10 cellular contexts compared by ENCODE assay signal in genomic region chr3:150739877-150740645, GRCh38. TPM values are rescaled to one million over a fixed set of nuclear protein-coding genes. Genes with fewer than 3 reads are reported as not detected.
A peak's percentile ranks its signal among the peaks of the same experiment; 100 is the strongest.
DNase-seq lines count a peak whose midpoint lies in the region; ATAC-seq and TF ChIP-seq lines count a peak whose summit lies in the region.
"Had no signal": no experiment of that assay in that cellular context is flagged by ENCODE, and none has a peak within 500 bp of the region (broad histone marks: within the 10 kb centered on the region; RNA-seq: fewer than 3 reads in every experiment).

No MANE protein-coding gene starts in this region.

- intact Hi-C loops in activated CD8-positive, alpha-beta T cell treated with anti-CD3 and anti-CD28 coated beads for 36 hours (cut with micrococcal nuclease) = loop anchor here (1.0 to 2.0 kb wide), 2 partner anchors 17 to 20 kb away; no protein-coding TSS in a partner anchor

- peaks cover 29% of the 10 kb centered on the region for H3K36me3 Mint-ChIP-seq in activated CD4-positive, alpha-beta T cell treated with anti-CD3 and anti-CD28 coated beads, Interleukin-2, amount 10 ng/mL, durations not matched to agents 7 days and 5 days (ENCODE audit: low read depth)
- H3K36me3 Mint-ChIP-seq in activated CD8-positive, alpha-beta T cell treated with anti-CD3 and anti-CD28 coated beads for 36 hours (ENCODE audit: low read depth) = peaks cover 69% of the 10 kb centered on the region
- H3K36me3 Mint-ChIP-seq in stimulated activated effector memory CD8-positive, alpha-beta T cell treated with anti-CD3 and anti-CD28 coated beads, Interleukin-12 subunit alpha, Interleukin-12 subunit beta, amount 100 ng/mL, for 72 hours = peaks cover 74% of the 10 kb centered on the region

- POLR2A ChIA-PET in activated CD4-positive, alpha-beta T cell treated with anti-CD3 and anti-CD28 coated beads, Interleukin-2, amount 10 ng/mL, durations not matched to agents 7 days and 5 days (lab: Charles Lee) = no interaction called here
- POLR2A ChIA-PET in activated CD8-positive, alpha-beta T cell treated with anti-CD3 and anti-CD28 coated beads for 36 hours (lab: Charles Lee) = interaction anchor here (0.9 to 4.4 kb wide), 5 partner anchors 11 to 22 kb away, joined by 3 to 125 read pairs (median 4); partner anchors contain the start of gene SIAH2

- H3K4me1 Mint-ChIP-seq in activated CD4-positive, alpha-beta T cell treated with anti-CD3 and anti-CD28 coated beads, Interleukin-2, amount 10 ng/mL, durations not matched to agents 7 days and 5 days = peaks cover 72% of the 10 kb centered on the region
- H3K4me1 Mint-ChIP-seq in activated CD8-positive, alpha-beta T cell treated with anti-CD3 and anti-CD28 coated beads for 36 hours (ENCODE audit: low read depth) = peaks cover 86% of the 10 kb centered on the region
- peaks cover 92% of the 10 kb centered on the region for H3K4me1 Mint-ChIP-seq in stimulated activated effector memory CD8-positive, alpha-beta T cell treated with anti-CD3 and anti-CD28 coated beads, Interleukin-12 subunit alpha, Interleukin-12 subunit beta, amount 100 ng/mL, for 72 hours

- no peak for DNase-seq in activated CD4-positive, alpha-beta T cell treated with anti-CD3 and anti-CD28 coated beads, Interleukin-2, amount 10 ng/mL, durations not matched to agents 7 days and 5 days
- no peak for DNase-seq in activated CD4-positive, alpha-beta T cell treated with anti-CD3 and anti-CD28 coated beads, Interleukin-2, amount 50 U/mL, for 1 hour
- peak; percentile 55 for DNase-seq in activated CD8-positive, alpha-beta T cell treated with anti-CD3 and anti-CD28 coated beads for 36 hours
- no peak for DNase-seq in stimulated activated effector memory CD8-positive, alpha-beta T cell treated with anti-CD3 and anti-CD28 coated beads, Interleukin-12 subunit alpha, Interleukin-12 subunit beta, amount 100 ng/mL, for 72 hours (ENCODE audit: low spot score in 2 of 2)
- DNase-seq in hypothalamus (lab: John Stamatoyannopoulos, UW) = no peak
- DNase-seq in NOMO-1 (lab: John Stamatoyannopoulos, UW; ENCODE audit: unreplicated experiment in 2 of 2) = no peak
- DNase-seq in AG08395 (ENCODE audit: low spot score) = no peak
- DNase-seq: NCI-H774 had no signal

- peak overlapping the region; percentile 79 for H3K27ac Mint-ChIP-seq in activated CD4-positive, alpha-beta T cell treated with anti-CD3 and anti-CD28 coated beads, Interleukin-2, amount 10 ng/mL, durations not matched to agents 7 days and 5 days
- H3K27ac Mint-ChIP-seq in activated CD8-positive, alpha-beta T cell treated with anti-CD3 and anti-CD28 coated beads for 36 hours = peak overlapping the region; percentile 99
- H3K27ac Mint-ChIP-seq in stimulated activated effector memory CD8-positive, alpha-beta T cell treated with anti-CD3 and anti-CD28 coated beads, Interleukin-12 subunit alpha, Interleukin-12 subunit beta, amount 100 ng/mL, for 72 hours = peak overlapping the region; percentile 92

- no peak for TF ChIP-seq CTCF in activated CD8-positive, alpha-beta T cell treated with anti-CD3 and anti-CD28 coated beads for 36 hours (IDR thresholded peaks at IDR 0.05)

- peak overlapping the region; percentile 7 for H3K4me3 Mint-ChIP-seq in activated CD4-positive, alpha-beta T cell treated with anti-CD3 and anti-CD28 coated beads, Interleukin-2, amount 10 ng/mL, durations not matched to agents 7 days and 5 days
- H3K4me3 Mint-ChIP-seq in activated CD8-positive, alpha-beta T cell treated with anti-CD3 and anti-CD28 coated beads for 36 hours = peak overlapping the region; percentile 62
- H3K4me3 Mint-ChIP-seq in stimulated activated effector memory CD8-positive, alpha-beta T cell treated with anti-CD3 and anti-CD28 coated beads, Interleukin-12 subunit alpha, Interleukin-12 subunit beta, amount 100 ng/mL, for 72 hours = peak overlapping the region; percentile 65

- CTCF ChIA-PET in activated CD4-positive, alpha-beta T cell treated with anti-CD3 and anti-CD28 coated beads, Interleukin-2, amount 10 ng/mL, durations not matched to agents 7 days and 5 days (lab: Charles Lee) = interaction anchor here (0.6 to 1.2 kb wide), 5 partner anchors 13 to 177 kb away, joined by 3 to 4 read pairs (median 3); no protein-coding TSS in a partner anchor
- CTCF ChIA-PET in activated CD8-positive, alpha-beta T cell treated with anti-CD3 and anti-CD28 coated beads for 36 hours (lab: Charles Lee) = interaction anchor here (1.1 to 1.4 kb wide), 2 partner anchors 18 to 48 kb away, joined by 3 read pairs; no protein-coding TSS in a partner anchor

- peak; percentile 25 for ATAC-seq in HG02981 (IDR thresholded peaks at IDR 0.05; ENCODE audit: unreplicated experiment)
- peak; percentile 51 for ATAC-seq in activated CD8-positive, alpha-beta T cell treated with anti-CD3 and anti-CD28 coated beads for 36 hours
- ATAC-seq in stimulated activated effector memory CD8-positive, alpha-beta T cell treated with anti-CD3 and anti-CD28 coated beads, Interleukin-12 subunit alpha, Interleukin-12 subunit beta, amount 100 ng/mL, for 72 hours = peak; percentile 45

- no peaks in the 10 kb centered on the region for H3K9me3 Mint-ChIP-seq in activated CD4-positive, alpha-beta T cell treated with anti-CD3 and anti-CD28 coated beads, Interleukin-2, amount 10 ng/mL, durations not matched to agents 7 days and 5 days
- H3K9me3 Mint-ChIP-seq in activated CD8-positive, alpha-beta T cell treated with anti-CD3 and anti-CD28 coated beads for 36 hours = no peaks in the 10 kb centered on the region
- no peaks in the 10 kb centered on the region for H3K9me3 Mint-ChIP-seq in stimulated activated effector memory CD8-positive, alpha-beta T cell treated with anti-CD3 and anti-CD28 coated beads, Interleukin-12 subunit alpha, Interleukin-12 subunit beta, amount 100 ng/mL, for 72 hours

- H3K27me3 Mint-ChIP-seq in activated CD4-positive, alpha-beta T cell treated with anti-CD3 and anti-CD28 coated beads, Interleukin-2, amount 10 ng/mL, durations not matched to agents 7 days and 5 days = no peaks in the 10 kb centered on the region
- H3K27me3 Mint-ChIP-seq in activated CD8-positive, alpha-beta T cell treated with anti-CD3 and anti-CD28 coated beads for 36 hours = no peaks in the 10 kb centered on the region

RNA-seq across cellular contexts. Expression of gene SIAH2, which starts 22.9 kb away (rescaled TPM):
- 10 to 100 TPM; 30.9 to 40.8 TPM for total RNA-seq in activated CD4-positive, alpha-beta T cell treated with anti-CD3 and anti-CD28 coated beads, Interleukin-2, amount 10 ng/mL, durations not matched to agents 7 days and 5 days
- 10 to 100 TPM; 90.3 to 91.1 TPM for total RNA-seq in activated CD8-positive, alpha-beta T cell treated with anti-CD3 and anti-CD28 coated beads for 36 hours

RNA-seq across cellular contexts. Expression of gene ERICH6, which starts 36.3 kb away (rescaled TPM):
- under 1 TPM; 0.50 to 0.81 TPM for total RNA-seq in activated CD4-positive, alpha-beta T cell treated with anti-CD3 and anti-CD28 coated beads, Interleukin-2, amount 10 ng/mL, durations not matched to agents 7 days and 5 days
- not detected for total RNA-seq in activated CD8-positive, alpha-beta T cell treated with anti-CD3 and anti-CD28 coated beads for 36 hours
- total RNA-seq: H1 had no signal

Comparison
In these comparisons a context has a peak if more than half of its experiments do, and no peak if none do; other contexts are left out.
1. H3K4me3 Mint-ChIP-seq: peak in every context shown above with its lines; median percentile 65 in stimulated activated effector memory CD8-positive, alpha-beta T cell treated with anti-CD3 and anti-CD28 coated beads, Interleukin-12 subunit alpha, Interleukin-12 subunit beta, amount 100 ng/mL, for 72 hours; 62 in activated CD8-positive, alpha-beta T cell treated with anti-CD3 and anti-CD28 coated beads for 36 hours; 7 in activated CD4-positive, alpha-beta T cell treated with anti-CD3 and anti-CD28 coated beads, Interleukin-2, amount 10 ng/mL, durations not matched to agents 7 days and 5 days.